ENCODE assay signal across 32 cellular contexts in genomic region chr15:86162172-86162591, GRCh38.
DNase-seq lines count a peak whose midpoint lies in the region; ATAC-seq and TF ChIP-seq lines count a peak whose summit lies in the region.
"Had no signal": no experiment of that assay in that cellular context is flagged by ENCODE, and none has a peak within 500 bp of the region (broad histone marks: within the 10 kb centered on the region; RNA-seq: fewer than 3 reads in every experiment).

No MANE protein-coding gene starts in this region.

- peak overlapping the region; percentile 16 to 76 (median 59) for H3K4me2 ChIP-seq in BLaER1 treated with 17β-estradiol and CSF1 and Interleukin-3, amounts not matched to agents 10 nM and 100 nM
- H3K4me2 ChIP-seq: KMS-11 had no signal

- peaks cover 23 to 35% (median 27%) of the 10 kb centered on the region in 10 experiments for H3K4me1 ChIP-seq in BLaER1 treated with 17β-estradiol and CSF1 and Interleukin-3, amounts not matched to agents 10 nM and 100 nM
- H3K4me1 ChIP-seq in heart left ventricle: peaks cover 0 to 15% (median 0%) of the 10 kb centered on the region in 12 donors
- H3K4me1 ChIP-seq: right lobe of liver, thyroid gland had no signal

- no peaks in the 10 kb centered on the region for H3K9me3 ChIP-seq in BLaER1 treated with 17β-estradiol and CSF1 and Interleukin-3, amounts not matched to agents 10 nM and 100 nM (replicated peaks in 1 of 11)
- no peaks in the 10 kb centered on the region for H3K9me3 ChIP-seq in heart left ventricle
- H3K9me3 ChIP-seq: esophagus muscularis mucosa, right lobe of liver, thyroid gland, vagina had no signal

- H3K27me3 ChIP-seq in BLaER1 treated with 17β-estradiol and CSF1 and Interleukin-3, amounts not matched to agents 10 nM and 100 nM: no peaks in the 10 kb centered on the region
- H3K27me3 ChIP-seq in heart left ventricle: peaks cover 0 to 3% (median 0%) of the 10 kb centered on the region in 9 donors
- H3K27me3 ChIP-seq: esophagus muscularis mucosa, right lobe of liver, thyroid gland, vagina had no signal

- TF ChIP-seq POLR2A in heart left ventricle (IDR thresholded peaks at IDR 0.05): no peak

- 57 to 74% (median 62%) methylated on average over 2 of the region's 2 CpGs for WGBS in heart left ventricle, 4 donors

- TF ChIP-seq CTCF in heart left ventricle (IDR thresholded peaks at IDR 0.05): no peak

- intact Hi-C loops in heart left ventricle (cut with DNase I): no loop called here

- no peaks in the 10 kb centered on the region for H3K36me3 ChIP-seq in BLaER1 treated with 17β-estradiol and CSF1 and Interleukin-3, amounts not matched to agents 10 nM and 100 nM
- no peaks in the 10 kb centered on the region for H3K36me3 ChIP-seq in heart left ventricle
- H3K36me3 ChIP-seq: esophagus muscularis mucosa, right lobe of liver, thyroid gland, vagina had no signal

- no peak overlapping the region for H3K27ac ChIP-seq in BLaER1 treated with 17β-estradiol and CSF1 and Interleukin-3, amounts not matched to agents 10 nM and 100 nM
- no peak overlapping the region for H3K27ac ChIP-seq in heart left ventricle
- H3K27ac ChIP-seq: esophagus muscularis mucosa, HL-60, KMS-11, right lobe of liver, thyroid gland, vagina had no signal

- ATAC-seq in heart left ventricle (peak; percentile 69 to 87 (median 82)), GM19463 (IDR thresholded peaks at IDR 0.05; ENCODE audit: unreplicated experiment) (no peak)
- ATAC-seq: right lobe of liver; stimulated activated naive CD8-positive, alpha-beta T cell treated with anti-CD3 and anti-CD28 coated beads, Interleukin-15, amount 100 ng/mL, for 72 hours; T-helper 17 cell had no signal

- H4K20me1 ChIP-seq in BLaER1 treated with 17β-estradiol and CSF1 and Interleukin-3, amounts not matched to agents 10 nM and 100 nM: no peaks in the 10 kb centered on the region

- DNase-seq in MV-4-11 (lab: John Stamatoyannopoulos, UW) (peak; percentile 94), heart left ventricle (peak in 3 of 5 donors; percentile 8 to 53 (median 33)), occipital lobe (lab: John Stamatoyannopoulos, UW) (peak; percentile 8), SIG-M5 (lab: John Stamatoyannopoulos, UW) (no peak), T1000 (lab: John Stamatoyannopoulos, UW) (no peak)
- DNase-seq in activated effector memory CD4-positive, alpha-beta T cell treated with anti-CD3 and anti-CD28 coated beads, Interleukin-2, amount 50 U/mL, for 16 hours: no peak
- DNase-seq: activated CD4-positive, alpha-beta T cell treated with anti-CD3 and anti-CD28 coated beads, Interleukin-2, amount 50 U/mL, for 48 hours; activated CD4-positive, CD25-positive, alpha-beta regulatory T cell treated with anti-CD3 and anti-CD28 coated beads, Interleukin-2, amount 50 U/mL, for 72 hours; activated naive CD4-positive, alpha-beta T cell treated with anti-CD3 and anti-CD28 coated beads for 36 hours; AML-193; CD8-positive, alpha-beta memory T cell; central memory CD4-positive, alpha-beta T cell; dermis blood vessel endothelial cell; DMS153; foreskin fibroblast; H7; mammary epithelial cell; NCI-H146; NCI-H524; NK-92 treated with Interleukin-12 subunit alpha and Interleukin-12 subunit beta, amount 100 ng/mL, for 24 hours; right lobe of liver; stimulated activated CD4-positive, alpha-beta T cell treated with anti-CD3 and anti-CD28 coated beads, Interleukin-12 subunit alpha, Interleukin-12 subunit beta, amount 100 ng/mL, for 4 hours; stimulated activated CD4-positive, alpha-beta T cell treated with anti-CD3 and anti-CD28 coated beads, Interleukin-2, amount 100 ng/mL, for 48 hours; stimulated activated naive CD8-positive, alpha-beta T cell treated with anti-CD3 and anti-CD28 coated beads, Interleukin-15, amount 100 ng/mL, for 72 hours; T-helper 17 cell; thyroid gland had no signal

- H3K9ac ChIP-seq in BLaER1 treated with 17β-estradiol and CSF1 and Interleukin-3, amounts not matched to agents 10 nM and 100 nM: no peak overlapping the region
- H3K9ac ChIP-seq: KMS-11 had no signal

- H3K4me3 ChIP-seq in BLaER1 treated with 17β-estradiol and CSF1 and Interleukin-3, amounts not matched to agents 10 nM and 100 nM: no peak overlapping the region
- no peak overlapping the region for H3K4me3 ChIP-seq in heart left ventricle
- H3K4me3 ChIP-seq: esophagus muscularis mucosa, right lobe of liver, thyroid gland, vagina had no signal

Comparison
In these comparisons a context has a peak if more than half of its experiments do, and no peak if none do; other contexts are left out.
1. DNase-seq: peak in MV-4-11 (single experiment), heart left ventricle (3 of 5) and occipital lobe (single experiment); none in SIG-M5 (single experiment), activated effector memory CD4-positive, alpha-beta T cell treated with anti-CD3 and anti-CD28 coated beads, Interleukin-2, amount 50 U/mL, for 16 hours (single experiment) and T1000 (single experiment).